ENCODE assay signal across 21 cellular contexts in genomic region chr9:20550326-20550725, GRCh38.
A peak's percentile ranks its signal among the peaks of the same experiment; 100 is the strongest.
DNase-seq lines count a peak whose midpoint lies in the region; ATAC-seq, FAIRE-seq and TF ChIP-seq lines count a peak whose summit lies in the region.
"Had no signal": no experiment of that assay in that cellular context is flagged by ENCODE, and none has a peak within 500 bp of the region (broad histone marks: within the 10 kb centered on the region; RNA-seq: fewer than 3 reads in every experiment).

No MANE protein-coding gene starts in this region.

- CTCF ChIA-PET in Caco-2 (lab: Charles Lee), result no interaction called here

- TF ChIP-seq CTCF in Caco-2 (IDR thresholded peaks at IDR 0.05; ENCODE audit: insufficient read depth in 1 of 2, low read depth in 1 of 2, low read length in 1 of 2, severe bottlenecking in 1 of 2, unreplicated experiment in 1 of 2) (no peak), epithelial cell of proximal tubule (conservative IDR thresholded peaks at IDR 0.05; ENCODE audit: low read depth, low read length) (no peak), tibial artery (IDR thresholded peaks at IDR 0.05) (no peak), esophagus squamous epithelium (IDR thresholded peaks at IDR 0.05) (no peak)

- H3K9me3 ChIP-seq in Caco-2, result no peaks in the 10 kb centered on the region
- H3K9me3 ChIP-seq in tibial artery, result no peaks in the 10 kb centered on the region
- H3K9me3 ChIP-seq in esophagus squamous epithelium, result no peaks in the 10 kb centered on the region
- H3K9me3 ChIP-seq: SJSA1 had no signal

- H3K36me3 Mint-ChIP-seq in Caco-2 (ENCODE audit: insufficient read depth, unreplicated experiment), result no peaks in the 10 kb centered on the region

- H3K36me3 ChIP-seq in Caco-2 (ENCODE audit: control insufficient read depth, insufficient read depth, low read length) (no peaks in the 10 kb centered on the region), tibial artery (no peaks in the 10 kb centered on the region), esophagus squamous epithelium (no peaks in the 10 kb centered on the region)
- H3K36me3 ChIP-seq: SJSA1 had no signal

- H3K27me3 Mint-ChIP-seq in Caco-2 (ENCODE audit: insufficient read depth, unreplicated experiment), result no peaks in the 10 kb centered on the region
- H3K27me3 Mint-ChIP-seq: CD4-positive, alpha-beta T cell had no signal

- POLR2A ChIA-PET in Caco-2 (lab: Charles Lee), result interaction anchor here (1.5 kb wide), 1 partner anchor 72 kb away, joined by 3 read pairs; the partner anchor contains the start of gene MLLT3

- BruUV-seq in Caco-2 (replicated peaks; lab: Mats Ljungman, UMichigan), result no TSS peak

- peak; percentile 41 for FAIRE-seq in RCC 7860 (lab: Jason Lieb, UNC)
- FAIRE-seq: GM12892, HepG2 had no signal

- H3K4me1 Mint-ChIP-seq in Caco-2 (ENCODE audit: low read depth, unreplicated experiment), result peaks cover 36% of the 10 kb centered on the region

- H3K27me3 ChIP-seq in Caco-2 (replicated peaks; ENCODE audit: control insufficient read depth, insufficient read depth, low read length) (no peaks in the 10 kb centered on the region), tibial artery (no peaks in the 10 kb centered on the region), esophagus squamous epithelium (no peaks in the 10 kb centered on the region)
- H3K27me3 ChIP-seq: SJSA1 had no signal

- intact Hi-C loops in Caco-2 (cut with micrococcal nuclease; ENCODE audit: unreplicated experiment) (loop anchor here (2.0 kb wide), 1 partner anchor 390 kb away; no protein-coding TSS in a partner anchor), tibial artery (cut with DNase I; ENCODE audit: low total_unique reads) (loop anchor here (10.0 kb wide), 1 partner anchor 74 kb away; the partner anchor contains the start of gene MLLT3), esophagus squamous epithelium (cut with DNase I) (no loop called here)

- H3K27ac ChIP-seq in tibial artery (no peak overlapping the region), esophagus squamous epithelium (no peak overlapping the region)
- H3K27ac ChIP-seq: KMS-11, SJSA1 had no signal

- DNase-seq in Caco-2 (no peak), RCC 7860 (ENCODE audit: low spot score) (peak; percentile 46), epithelial cell of proximal tubule (ENCODE audit: low read depth) (no peak), renal cortical epithelial cell (ENCODE audit: low read depth) (peak; percentile 63), tibial artery (no peak), esophagus squamous epithelium (lab: John Stamatoyannopoulos, UW) (no peak)
- DNase-seq: AML-193; CD4-positive, alpha-beta T cell; DND-41; GDM1; HFFc6; NCI-H187 treated with DMSO at 0.1 percent for 48 hours; NCI-H2171 treated with DMSO at 0.1 percent for 48 hours; NCI-H510A; RPMI8226 had no signal

- ATAC-seq in HG03139 (IDR thresholded peaks at IDR 0.05; ENCODE audit: unreplicated experiment) (no peak), GM18517 (IDR thresholded peaks at IDR 0.05; ENCODE audit: unreplicated experiment) (no peak)
- ATAC-seq: HepG2 had no signal

- H3K4me1 ChIP-seq in Caco-2 (peaks cover 36% of the 10 kb centered on the region), tibial artery (peaks cover 0 to 17% (median 3%) of the 10 kb centered on the region in 4 donors), esophagus squamous epithelium (peaks cover 0 to 37% (median 7%) of the 10 kb centered on the region in 3 donors)

- peak overlapping the region; percentile 77 for H3K27ac Mint-ChIP-seq in Caco-2 (ENCODE audit: unreplicated experiment)
- H3K27ac Mint-ChIP-seq: CD4-positive, alpha-beta T cell had no signal

- no peak for TF ChIP-seq POLR2A in esophagus squamous epithelium (IDR thresholded peaks at IDR 0.05)

- H3K4me3 Mint-ChIP-seq in Caco-2 (ENCODE audit: unreplicated experiment), result no peak overlapping the region
- H3K4me3 Mint-ChIP-seq: CD4-positive, alpha-beta T cell had no signal

- 75 to 79% methylated on average over 4 of the region's 4 CpGs for WGBS in esophagus squamous epithelium, 2 donors

- no peaks in the 10 kb centered on the region for H3K9me3 Mint-ChIP-seq in Caco-2 (ENCODE audit: unreplicated experiment)
- H3K9me3 Mint-ChIP-seq: CD4-positive, alpha-beta T cell; HFFc6 had no signal

- no peak overlapping the region for H3K4me3 ChIP-seq in Caco-2 (ENCODE audit: low read depth, low read length)
- H3K4me3 ChIP-seq in epithelial cell of proximal tubule (ENCODE audit: low read depth, low read length), result peak overlapping the region; percentile 35
- H3K4me3 ChIP-seq in tibial artery, result no peak overlapping the region
- H3K4me3 ChIP-seq in esophagus squamous epithelium, result no peak overlapping the region
- H3K4me3 ChIP-seq: SJSA1 had no signal

Comparison
In these comparisons a context has a peak if more than half of its experiments do, and no peak if none do; other contexts are left out.
1. DNase-seq: peak in RCC 7860 (single experiment) and renal cortical epithelial cell (single experiment); none in Caco-2 (0 of 2), epithelial cell of proximal tubule (single experiment), tibial artery (0 of 2) and esophagus squamous epithelium (single experiment).